ENCODE assay signal across 1 cellular context in the genomic region with DNA sequence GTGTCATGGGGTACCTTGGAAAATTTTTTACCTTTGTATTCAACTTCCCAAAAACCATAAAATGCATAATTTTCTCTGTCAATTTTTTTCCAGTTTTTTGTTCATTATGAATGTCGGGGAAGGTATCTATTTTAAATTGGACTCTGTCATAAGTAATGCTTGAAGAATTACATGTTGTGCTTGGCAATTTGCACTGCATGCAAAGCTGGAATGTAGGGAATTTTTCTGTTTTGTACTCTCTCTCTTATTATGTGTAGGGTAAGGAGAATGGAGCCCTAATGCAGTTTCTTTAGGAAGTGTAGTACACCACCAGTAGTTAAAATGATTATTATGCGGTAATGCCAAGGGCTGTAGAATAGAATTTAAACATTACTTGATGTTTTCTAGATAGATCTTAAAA.
TF ChIP-seq lines count a peak whose summit lies in the region.

No MANE protein-coding gene starts in this region.

TF ChIP-seq in A549, 52 proteins besides CTCF, POLR2A, EP300 and RAD21 (continued from another document):
- TF ChIP-seq TFCP2L1 (CRISPR knock-in tag; IDR thresholded peaks at IDR 0.05) (no peak), FOSL2 (IDR thresholded peaks at IDR 0.05) (no peak), FOSL2 (CRISPR knock-in tag; IDR thresholded peaks at IDR 0.05) (no peak), JUNB (IDR thresholded peaks at IDR 0.05) (no peak), JUN (IDR thresholded peaks at IDR 0.05) (no peak), GATA3 (IDR thresholded peaks at IDR 0.05; ENCODE audit: borderline replicate concordance) (no peak), BHLHE40 (IDR thresholded peaks at IDR 0.05; ENCODE audit: low read depth, low read length) (no peak)
TF ChIP-seq in A549: peak in this region for 0.
